ENCODE assay signal across 8 cellular contexts in genomic region chr9:116951588-116952433, GRCh38.
A peak's percentile ranks its signal among the peaks of the same experiment; 100 is the strongest.
DNase-seq lines count a peak whose midpoint lies in the region; ATAC-seq and TF ChIP-seq lines count a peak whose summit lies in the region.

No MANE protein-coding gene starts in this region.

- H3K36me3 Mint-ChIP-seq in chondrocyte (ENCODE audit: low read depth) = no peaks in the 10 kb centered on the region

- no peaks in the 10 kb centered on the region for H3K36me3 ChIP-seq in MM.1S (replicated peaks; ENCODE audit: insufficient read depth, low read length)

- no peaks in the 10 kb centered on the region for H3K27me3 ChIP-seq in MM.1S (replicated peaks; ENCODE audit: insufficient read depth, low read length)

- no peaks in the 10 kb centered on the region for H4K20me1 ChIP-seq in MM.1S (ENCODE audit: insufficient read depth, low read length)

- DNase-seq in GM10266 (ENCODE audit: extremely low spot score) = peak; percentile 60
- DNase-seq in fibroblast of the aortic adventitia (ENCODE audit: low read depth) = peak; percentile 69
- no peak for DNase-seq in SHP77 (lab: John Stamatoyannopoulos, UW)
- no peak for DNase-seq in MM.1S
- DNase-seq in ecto neural progenitor cell (ENCODE audit: low spot score) = no peak
- no peak for DNase-seq in chondrocyte (ENCODE audit: low spot score)

- no peak for TF ChIP-seq CTCF in GM10266 (IDR thresholded peaks at IDR 0.05; ENCODE audit: control insufficient read depth, insufficient read depth, low read depth, missing control alignments)
- no peak for TF ChIP-seq CTCF in fibroblast of the aortic adventitia (IDR thresholded peaks at IDR 0.05; ENCODE audit: insufficient read depth, low read length)
- TF ChIP-seq CTCF in MM.1S (IDR thresholded peaks at IDR 0.05; ENCODE audit: low read length) = no peak
- TF ChIP-seq CTCF in chondrocyte (IDR thresholded peaks at IDR 0.05) = no peak

- no peaks in the 10 kb centered on the region for H3K79me2 ChIP-seq in MM.1S (ENCODE audit: low read length)

- no peaks in the 10 kb centered on the region for H3K9me3 Mint-ChIP-seq in chondrocyte (ENCODE audit: low read depth)

- no peaks in the 10 kb centered on the region for H3K4me1 Mint-ChIP-seq in chondrocyte (ENCODE audit: low read depth)

- H3K9me3 ChIP-seq in MM.1S (replicated peaks; ENCODE audit: insufficient read depth, low read length) = no peaks in the 10 kb centered on the region

- no peaks in the 10 kb centered on the region for H3F3A ChIP-seq in MM.1S (ENCODE audit: insufficient read depth, low read length)

- H3K4me2 ChIP-seq in MM.1S (ENCODE audit: low read depth, low read length) = no peak overlapping the region

- H2AFZ ChIP-seq in MM.1S (ENCODE audit: low read length) = no peak overlapping the region

- peak; percentile 70 for ATAC-seq in GM21526 (IDR thresholded peaks at IDR 0.05; ENCODE audit: low FRiP score, unreplicated experiment)
- peak; percentile 79 for ATAC-seq in HG03439 (IDR thresholded peaks at IDR 0.05; ENCODE audit: unreplicated experiment)

- no peak overlapping the region for H3K4me3 Mint-ChIP-seq in chondrocyte (ENCODE audit: unreplicated experiment)

- H3K4me3 ChIP-seq in fibroblast of the aortic adventitia (ENCODE audit: low read depth, low read length) = no peak overlapping the region
- no peak overlapping the region for H3K4me3 ChIP-seq in MM.1S (ENCODE audit: low read length)

- H3K9me2 ChIP-seq in MM.1S (replicated peaks; ENCODE audit: insufficient read depth, low read length) = no peaks in the 10 kb centered on the region

- H3K27ac ChIP-seq in MM.1S (ENCODE audit: low read length) = no peak overlapping the region

- peaks cover under 1% of the 10 kb centered on the region for H3K27me3 Mint-ChIP-seq in chondrocyte (ENCODE audit: low read depth)

- H3K27ac Mint-ChIP-seq in chondrocyte (ENCODE audit: unreplicated experiment) = no peak overlapping the region

- no peak overlapping the region for H3K9ac ChIP-seq in MM.1S (ENCODE audit: low read length)

- H3K4me1 ChIP-seq in MM.1S (ENCODE audit: low read length) = no peaks in the 10 kb centered on the region

Comparison
In these comparisons a context has a peak if more than half of its experiments do, and no peak if none do; other contexts are left out.
1. DNase-seq: peak in GM10266 (single experiment) and fibroblast of the aortic adventitia (single experiment); none in SHP77 (0 of 2), MM.1S (single experiment), ecto neural progenitor cell (single experiment) and chondrocyte (single experiment).